In the genomic region with DNA sequence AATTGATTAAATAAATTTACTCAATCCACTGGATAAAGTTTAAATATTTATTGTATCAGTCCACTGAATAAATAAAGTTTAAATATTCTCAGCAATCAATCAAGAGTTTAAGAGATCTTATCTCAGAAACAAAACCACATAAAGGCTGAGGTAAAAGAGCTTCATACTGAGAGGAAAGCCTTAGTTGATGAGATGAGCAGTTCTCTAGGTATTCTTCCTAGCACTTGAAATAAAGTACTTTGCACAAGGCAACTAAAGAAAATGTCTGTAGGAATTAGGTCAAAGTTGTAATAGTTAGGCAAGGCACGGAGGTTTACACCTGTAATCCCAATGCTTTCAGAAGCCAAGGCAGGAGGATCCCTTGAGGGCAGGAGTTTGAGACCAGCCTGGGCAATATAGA, we compare ENCODE assay signal across 17 cellular contexts.
DNase-seq lines count a peak whose midpoint lies in the region; ATAC-seq, FAIRE-seq and TF ChIP-seq lines count a peak whose summit lies in the region.
"Had no signal": no experiment of that assay in that cellular context is flagged by ENCODE, and none has a peak within 500 bp of the region (broad histone marks: within the 10 kb centered on the region; RNA-seq: fewer than 3 reads in every experiment).

No MANE protein-coding gene starts in this region.

- peaks cover 38% of the 10 kb centered on the region for H3K9me3 Mint-ChIP-seq in WTC11

- H4K20me1 ChIP-seq in smooth muscle cell (ENCODE audit: low read depth), result no peaks in the 10 kb centered on the region

- H3K79me2 ChIP-seq in smooth muscle cell (ENCODE audit: low read depth), result no peaks in the 10 kb centered on the region

- no peaks in the 10 kb centered on the region for H3F3A ChIP-seq in smooth muscle cell (ENCODE audit: low read depth)

- H3K4me1 ChIP-seq in smooth muscle cell (ENCODE audit: low read depth), result no peaks in the 10 kb centered on the region

- FAIRE-seq in RCC 7860 (lab: Jason Lieb, UNC), result no peak
- FAIRE-seq: GM12892 had no signal

- H3K9me3 ChIP-seq in smooth muscle cell (replicated peaks; ENCODE audit: low read depth) (no peaks in the 10 kb centered on the region), T-helper 17 cell (ENCODE audit: control insufficient read depth, low read length, poor library complexity, severe bottlenecking) (peaks cover 2% of the 10 kb centered on the region)
- H3K9me3 ChIP-seq: SK-N-SH had no signal

- no peak overlapping the region for H3K4me3 ChIP-seq in smooth muscle cell

- TF ChIP-seq CTCF in C4-2B (conservative IDR thresholded peaks at IDR 0.05) (no peak), smooth muscle cell (IDR thresholded peaks at IDR 0.05; ENCODE audit: borderline replicate concordance, insufficient read depth, poor library complexity, severe bottlenecking) (no peak), WTC11 (IDR thresholded peaks at IDR 0.05) (no peak)

- peaks cover 10% of the 10 kb centered on the region for H3K36me3 Mint-ChIP-seq in WTC11
- H3K36me3 Mint-ChIP-seq in T-helper 17 cell (ENCODE audit: low read depth), result no peaks in the 10 kb centered on the region

- POLR2A ChIA-PET in WTC11 (lab: Charles Lee), result no interaction called here

- DNase-seq in HT-29 (ENCODE audit: low spot score) (peak; percentile 55), RCC 7860 (ENCODE audit: low spot score) (peak; percentile 25), smooth muscle cell (lab: John Stamatoyannopoulos, UW; ENCODE audit: unreplicated experiment) (no peak), WTC11 (ENCODE audit: low spot score) (no peak), T-helper 17 cell (no peak), SW 1271 (lab: John Stamatoyannopoulos, UW) (no peak)
- no peak for DNase-seq in activated CD4-positive, alpha-beta T cell treated with anti-CD3 and anti-CD28 coated beads, Interleukin-2, amount 50 U/mL, for 48 hours
- DNase-seq: H7; NCI-H1105 treated with DMSO at 0.1 percent for 48 hours; NCI-H1694 treated with DMSO at 0.1 percent for 48 hours; NCI-H748 treated with DMSO at 0.1 percent for 48 hours; NK-92 treated with Interleukin-12 subunit alpha and Interleukin-12 subunit beta, amount 100 ng/mL, for 24 hours; SHP77 treated with DMSO at 0.1 percent for 48 hours; SK-N-SH; T-helper 1 cell had no signal

- H3K27me3 ChIP-seq in smooth muscle cell (ENCODE audit: low read depth), result no peaks in the 10 kb centered on the region

- H3K9ac ChIP-seq in smooth muscle cell (ENCODE audit: low read depth), result no peak overlapping the region
- H3K9ac ChIP-seq: SK-N-SH had no signal

- H2AFZ ChIP-seq in smooth muscle cell (ENCODE audit: low read depth), result no peak overlapping the region

- H3K4me3 Mint-ChIP-seq in WTC11, result no peak overlapping the region
- no peak overlapping the region for H3K4me3 Mint-ChIP-seq in T-helper 17 cell

- H3K27ac ChIP-seq in C4-2B, result peak overlapping the region; percentile 100; the same call in 1 of the 2 replicates
- peak overlapping the region; percentile 83 for H3K27ac ChIP-seq in smooth muscle cell (ENCODE audit: low read depth)

- peaks cover 3% of the 10 kb centered on the region; the same call in 1 of the 2 replicates for H3K27me3 Mint-ChIP-seq in WTC11 (ENCODE audit: low read depth)
- H3K27me3 Mint-ChIP-seq in T-helper 17 cell, result no peaks in the 10 kb centered on the region

- H3K4me1 Mint-ChIP-seq in WTC11 (peaks cover 12% of the 10 kb centered on the region), T-helper 17 cell (peaks cover 2% of the 10 kb centered on the region)

- H3K36me3 ChIP-seq in smooth muscle cell (ENCODE audit: low read depth), result no peaks in the 10 kb centered on the region

- 67% methylated on average over 1 of the region's 1 CpG for WGBS in smooth muscle cell (ENCODE audit: low lambda C conversion rate)

- no peak overlapping the region for H3K4me2 ChIP-seq in smooth muscle cell
- H3K4me2 ChIP-seq: SK-N-SH had no signal

- no peak for ATAC-seq in WTC11
- no peak for ATAC-seq in T-helper 17 cell

- H3K27ac Mint-ChIP-seq in WTC11, result no peak overlapping the region
- H3K27ac Mint-ChIP-seq in T-helper 17 cell, result no peak overlapping the region

- CTCF ChIA-PET in WTC11 (lab: Charles Lee), result no interaction called here

TF ChIP-seq in WTC11, 78 proteins besides CTCF, POLR2A, EP300 and RAD21:
- TF ChIP-seq ZNF281 (CRISPR knock-in tag; IDR thresholded peaks at IDR 0.05), result no peak

Comparison
In these comparisons a context has a peak if more than half of its experiments do, and no peak if none do; other contexts are left out.
1. DNase-seq: peak in HT-29 (single experiment) and RCC 7860 (single experiment); none in smooth muscle cell (single experiment), WTC11 (single experiment), activated CD4-positive, alpha-beta T cell treated with anti-CD3 and anti-CD28 coated beads, Interleukin-2, amount 50 U/mL, for 48 hours (0 of 2), T-helper 17 cell (0 of 3) and SW 1271 (0 of 2).